ENCODE assay signal across 1 cellular context in genomic region chr19:43532962-43533545, GRCh38.
TF ChIP-seq lines count a peak whose summit lies in the region.

A gene with protein sequence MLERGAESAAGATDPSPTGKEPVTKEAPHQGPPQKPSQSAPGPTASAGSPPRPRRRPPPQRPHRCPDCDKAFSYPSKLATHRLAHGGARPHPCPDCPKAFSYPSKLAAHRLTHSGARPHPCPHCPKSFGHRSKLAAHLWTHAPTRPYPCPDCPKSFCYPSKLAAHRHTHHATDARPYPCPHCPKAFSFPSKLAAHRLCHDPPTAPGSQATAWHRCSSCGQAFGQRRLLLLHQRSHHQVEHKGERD (plus strand): TSS chr19:43533188. CDS start chr19:43534423, 1,235 bp downstream.

TF ChIP-seq in HepG2, 621 proteins besides CTCF, POLR2A, EP300 and RAD21 (continued from another document):
- TF ChIP-seq, protein P1, sequence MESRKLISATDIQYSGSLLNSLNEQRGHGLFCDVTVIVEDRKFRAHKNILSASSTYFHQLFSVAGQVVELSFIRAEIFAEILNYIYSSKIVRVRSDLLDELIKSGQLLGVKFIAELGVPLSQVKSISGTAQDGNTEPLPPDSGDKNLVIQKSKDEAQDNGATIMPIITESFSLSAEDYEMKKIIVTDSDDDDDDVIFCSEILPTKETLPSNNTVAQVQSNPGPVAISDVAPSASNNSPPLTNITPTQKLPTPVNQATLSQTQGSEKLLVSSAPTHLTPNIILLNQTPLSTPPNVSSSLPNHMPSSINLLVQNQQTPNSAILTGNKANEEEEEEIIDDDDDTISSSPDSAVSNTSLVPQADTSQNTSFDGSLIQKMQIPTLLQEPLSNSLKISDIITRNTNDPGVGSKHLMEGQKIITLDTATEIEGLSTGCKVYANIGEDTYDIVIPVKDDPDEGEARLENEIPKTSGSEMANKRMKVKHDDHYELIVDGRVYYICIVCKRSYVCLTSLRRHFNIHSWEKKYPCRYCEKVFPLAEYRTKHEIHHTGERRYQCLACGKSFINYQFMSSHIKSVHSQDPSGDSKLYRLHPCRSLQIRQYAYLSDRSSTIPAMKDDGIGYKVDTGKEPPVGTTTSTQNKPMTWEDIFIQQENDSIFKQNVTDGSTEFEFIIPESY (CRISPR knock-in tag; IDR thresholded peaks at IDR 0.05): peak; percentile 26; the same call in 1 of the 2 replicates
- TF ChIP-seq STAG1 (CRISPR knock-in tag; IDR thresholded peaks at IDR 0.05) (no peak), MAX (IDR thresholded peaks at IDR 0.05) (peak; percentile 55; the same call in 1 of the 2 replicates), ZNF550 (CRISPR knock-in tag; IDR thresholded peaks at IDR 0.05; ENCODE audit: borderline replicate concordance) (no peak), SALL1 (CRISPR knock-in tag; IDR thresholded peaks at IDR 0.05) (0 out of 2 replicates have a peak, but pooled peaks have one; percentile 38), REXO4 (CRISPR knock-in tag; IDR thresholded peaks at IDR 0.05; ENCODE audit: borderline replicate concordance) (no peak), SATB2 (CRISPR knock-in tag; IDR thresholded peaks at IDR 0.05) (no peak), MBNL3 (CRISPR knock-in tag; conservative IDR thresholded peaks at IDR 0.05) (no peak), MED13 (CRISPR knock-in tag; IDR thresholded peaks at IDR 0.05) (no peak), NCOR1 (IDR thresholded peaks at IDR 0.05; ENCODE audit: borderline replicate concordance, low read length) (no peak), ZNF777 (CRISPR knock-in tag; IDR thresholded peaks at IDR 0.05) (peak; percentile 48; the same call in 1 of the 2 replicates), ZZZ3 (CRISPR knock-in tag; IDR thresholded peaks at IDR 0.05; ENCODE audit: borderline replicate concordance) (no peak), PCBP2 (optimal IDR thresholded peaks at IDR 0.05; ENCODE audit: low read depth, low read length, poor library complexity, severe bottlenecking) (no peak), NAIF1 (CRISPR knock-in tag; IDR thresholded peaks at IDR 0.05; ENCODE audit: borderline replicate concordance) (peak; percentile 65; the same call in 1 of the 2 replicates), KDM5B (CRISPR knock-in tag; IDR thresholded peaks at IDR 0.05; ENCODE audit: borderline replicate concordance) (no peak), ZNF496 (CRISPR knock-in tag; IDR thresholded peaks at IDR 0.05; ENCODE audit: insufficient replicate concordance) (no peak), MTF2 (CRISPR knock-in tag; IDR thresholded peaks at IDR 0.05; ENCODE audit: borderline replicate concordance) (no peak), RFX5 (IDR thresholded peaks at IDR 0.05; ENCODE audit: low read depth, low read length) (no peak), SP4 (CRISPR knock-in tag; IDR thresholded peaks at IDR 0.05) (no peak), KLF16 (CRISPR knock-in tag; IDR thresholded peaks at IDR 0.05) (no peak), EZH2 (conservative IDR thresholded peaks at IDR 0.05; ENCODE audit: low read depth, low read length) (no peak), GTF3A (CRISPR knock-in tag; conservative IDR thresholded peaks at IDR 0.05) (no peak), NR2F1 (CRISPR knock-in tag; IDR thresholded peaks at IDR 0.05) (no peak), ZSCAN22 (CRISPR knock-in tag; IDR thresholded peaks at IDR 0.05) (peak; percentile 46; the same call in 1 of the 2 replicates), POLR2G (IDR thresholded peaks at IDR 0.05; ENCODE audit: low read depth, low read length) (peak; percentile 38; the same call in 1 of the 2 replicates), U2AF2 (IDR thresholded peaks at IDR 0.05; ENCODE audit: low read depth, low read length) (no peak), NONO (IDR thresholded peaks at IDR 0.05) (no peak), NONO (CRISPR knock-in tag; conservative IDR thresholded peaks at IDR 0.05) (0 out of 2 replicates have a peak, but pooled peaks have one; percentile 31), AFF4 (CRISPR knock-in tag; IDR thresholded peaks at IDR 0.05) (no peak)
- TF ChIP-seq, protein P2, sequence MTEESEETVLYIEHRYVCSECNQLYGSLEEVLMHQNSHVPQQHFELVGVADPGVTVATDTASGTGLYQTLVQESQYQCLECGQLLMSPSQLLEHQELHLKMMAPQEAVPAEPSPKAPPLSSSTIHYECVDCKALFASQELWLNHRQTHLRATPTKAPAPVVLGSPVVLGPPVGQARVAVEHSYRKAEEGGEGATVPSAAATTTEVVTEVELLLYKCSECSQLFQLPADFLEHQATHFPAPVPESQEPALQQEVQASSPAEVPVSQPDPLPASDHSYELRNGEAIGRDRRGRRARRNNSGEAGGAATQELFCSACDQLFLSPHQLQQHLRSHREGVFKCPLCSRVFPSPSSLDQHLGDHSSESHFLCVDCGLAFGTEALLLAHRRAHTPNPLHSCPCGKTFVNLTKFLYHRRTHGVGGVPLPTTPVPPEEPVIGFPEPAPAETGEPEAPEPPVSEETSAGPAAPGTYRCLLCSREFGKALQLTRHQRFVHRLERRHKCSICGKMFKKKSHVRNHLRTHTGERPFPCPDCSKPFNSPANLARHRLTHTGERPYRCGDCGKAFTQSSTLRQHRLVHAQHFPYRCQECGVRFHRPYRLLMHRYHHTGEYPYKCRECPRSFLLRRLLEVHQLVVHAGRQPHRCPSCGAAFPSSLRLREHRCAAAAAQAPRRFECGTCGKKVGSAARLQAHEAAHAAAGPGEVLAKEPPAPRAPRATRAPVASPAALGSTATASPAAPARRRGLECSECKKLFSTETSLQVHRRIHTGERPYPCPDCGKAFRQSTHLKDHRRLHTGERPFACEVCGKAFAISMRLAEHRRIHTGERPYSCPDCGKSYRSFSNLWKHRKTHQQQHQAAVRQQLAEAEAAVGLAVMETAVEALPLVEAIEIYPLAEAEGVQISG (CRISPR knock-in tag; IDR thresholded peaks at IDR 0.05): 0 out of 2 replicates have a peak, but pooled peaks have one; percentile 21
- TF ChIP-seq, protein P3, sequence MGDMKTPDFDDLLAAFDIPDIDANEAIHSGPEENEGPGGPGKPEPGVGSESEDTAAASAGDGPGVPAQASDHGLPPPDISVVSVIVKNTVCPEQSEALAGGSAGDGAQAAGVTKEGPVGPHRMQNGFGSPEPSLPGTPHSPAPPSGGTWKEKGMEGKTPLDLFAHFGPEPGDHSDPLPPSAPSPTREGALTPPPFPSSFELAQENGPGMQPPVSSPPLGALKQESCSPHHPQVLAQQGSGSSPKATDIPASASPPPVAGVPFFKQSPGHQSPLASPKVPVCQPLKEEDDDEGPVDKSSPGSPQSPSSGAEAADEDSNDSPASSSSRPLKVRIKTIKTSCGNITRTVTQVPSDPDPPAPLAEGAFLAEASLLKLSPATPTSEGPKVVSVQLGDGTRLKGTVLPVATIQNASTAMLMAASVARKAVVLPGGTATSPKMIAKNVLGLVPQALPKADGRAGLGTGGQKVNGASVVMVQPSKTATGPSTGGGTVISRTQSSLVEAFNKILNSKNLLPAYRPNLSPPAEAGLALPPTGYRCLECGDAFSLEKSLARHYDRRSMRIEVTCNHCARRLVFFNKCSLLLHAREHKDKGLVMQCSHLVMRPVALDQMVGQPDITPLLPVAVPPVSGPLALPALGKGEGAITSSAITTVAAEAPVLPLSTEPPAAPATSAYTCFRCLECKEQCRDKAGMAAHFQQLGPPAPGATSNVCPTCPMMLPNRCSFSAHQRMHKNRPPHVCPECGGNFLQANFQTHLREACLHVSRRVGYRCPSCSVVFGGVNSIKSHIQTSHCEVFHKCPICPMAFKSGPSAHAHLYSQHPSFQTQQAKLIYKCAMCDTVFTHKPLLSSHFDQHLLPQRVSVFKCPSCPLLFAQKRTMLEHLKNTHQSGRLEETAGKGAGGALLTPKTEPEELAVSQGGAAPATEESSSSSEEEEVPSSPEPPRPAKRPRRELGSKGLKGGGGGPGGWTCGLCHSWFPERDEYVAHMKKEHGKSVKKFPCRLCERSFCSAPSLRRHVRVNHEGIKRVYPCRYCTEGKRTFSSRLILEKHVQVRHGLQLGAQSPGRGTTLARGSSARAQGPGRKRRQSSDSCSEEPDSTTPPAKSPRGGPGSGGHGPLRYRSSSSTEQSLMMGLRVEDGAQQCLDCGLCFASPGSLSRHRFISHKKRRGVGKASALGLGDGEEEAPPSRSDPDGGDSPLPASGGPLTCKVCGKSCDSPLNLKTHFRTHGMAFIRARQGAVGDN (CRISPR knock-in tag; IDR thresholded peaks at IDR 0.05): peak; percentile 78
